Comparison of ENCODE assay signal across 2 cellular contexts in the genomic region with DNA sequence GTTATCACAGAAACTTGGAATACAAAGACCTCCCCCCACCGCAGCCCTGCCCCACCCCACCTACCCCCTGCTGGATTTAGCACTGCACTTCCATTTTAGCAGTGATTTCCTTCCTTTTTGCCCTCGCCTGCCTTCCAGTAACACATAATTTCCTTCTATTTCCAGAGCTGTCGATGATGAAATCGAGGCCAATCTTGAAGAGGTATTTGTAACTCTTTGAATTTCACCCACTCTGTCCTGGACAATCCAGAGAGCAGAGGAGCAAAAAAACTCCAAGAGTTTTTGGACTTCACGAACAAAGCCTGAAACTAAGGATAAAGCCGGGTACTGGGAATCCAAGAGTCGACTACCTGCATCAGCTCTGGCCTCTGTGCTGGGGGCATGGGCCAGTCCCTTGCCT.
TF ChIP-seq lines count a peak whose summit lies in the region.

No MANE protein-coding gene starts in this region.

TF ChIP-seq in IMR-90, 13 proteins besides CTCF, POLR2A, EP300 and RAD21:
- TF ChIP-seq RFX5 (IDR thresholded peaks at IDR 0.05; ENCODE audit: low read depth, low read length) = no peak
- TF ChIP-seq MXI1 (IDR thresholded peaks at IDR 0.05; ENCODE audit: borderline replicate concordance, low read depth, low read length) = no peak
- peak; percentile 61; the same call in 1 of the 2 replicates for TF ChIP-seq CEBPB (IDR thresholded peaks at IDR 0.05; ENCODE audit: low read depth, low read length)
- no peak for TF ChIP-seq MAZ (IDR thresholded peaks at IDR 0.05; ENCODE audit: borderline replicate concordance, low read depth, low read length)
- TF ChIP-seq, protein P1, sequence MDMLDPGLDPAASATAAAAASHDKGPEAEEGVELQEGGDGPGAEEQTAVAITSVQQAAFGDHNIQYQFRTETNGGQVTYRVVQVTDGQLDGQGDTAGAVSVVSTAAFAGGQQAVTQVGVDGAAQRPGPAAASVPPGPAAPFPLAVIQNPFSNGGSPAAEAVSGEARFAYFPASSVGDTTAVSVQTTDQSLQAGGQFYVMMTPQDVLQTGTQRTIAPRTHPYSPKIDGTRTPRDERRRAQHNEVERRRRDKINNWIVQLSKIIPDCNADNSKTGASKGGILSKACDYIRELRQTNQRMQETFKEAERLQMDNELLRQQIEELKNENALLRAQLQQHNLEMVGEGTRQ (IDR thresholded peaks at IDR 0.05; ENCODE audit: low read depth, low read length) = no peak
- no peak for TF ChIP-seq NFE2L2 (IDR thresholded peaks at IDR 0.05; ENCODE audit: low read depth, low read length)
TF ChIP-seq in IMR-90: peak in this region for 1.

TF ChIP-seq in K562, 482 proteins besides CTCF, POLR2A, EP300 and RAD21:
- TF ChIP-seq, protein P2, sequence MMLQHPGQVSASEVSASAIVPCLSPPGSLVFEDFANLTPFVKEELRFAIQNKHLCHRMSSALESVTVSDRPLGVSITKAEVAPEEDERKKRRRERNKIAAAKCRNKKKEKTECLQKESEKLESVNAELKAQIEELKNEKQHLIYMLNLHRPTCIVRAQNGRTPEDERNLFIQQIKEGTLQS (IDR thresholded peaks at IDR 0.05) = peak; percentile 66
- TF ChIP-seq, protein P2 (CRISPR knock-in tag; conservative IDR thresholded peaks at IDR 0.05) = no peak
- no peak for TF ChIP-seq SOX6 (IDR thresholded peaks at IDR 0.05)
- no peak for TF ChIP-seq HOXB6 (CRISPR knock-in tag; IDR thresholded peaks at IDR 0.05; ENCODE audit: borderline replicate concordance)
- TF ChIP-seq CEBPG (CRISPR knock-in tag; IDR thresholded peaks at IDR 0.05) = no peak
- peak in 1 of 2 experiments; percentile 67; a peak in 2 of 4 replicates for TF ChIP-seq CEBPG (tag; conservative IDR thresholded peaks at IDR 0.05 in 1 of 2, IDR thresholded peaks at IDR 0.05 in 1 of 2)
- no peak for TF ChIP-seq PYGO2 (tag; IDR thresholded peaks at IDR 0.05)
- TF ChIP-seq NFE2 (IDR thresholded peaks at IDR 0.05; ENCODE audit: low read depth) = no peak
- 0 out of 2 replicates have a peak, but pooled peaks have one; percentile 8 for TF ChIP-seq PML (IDR thresholded peaks at IDR 0.05; ENCODE audit: low read length)
- TF ChIP-seq, protein P3, sequence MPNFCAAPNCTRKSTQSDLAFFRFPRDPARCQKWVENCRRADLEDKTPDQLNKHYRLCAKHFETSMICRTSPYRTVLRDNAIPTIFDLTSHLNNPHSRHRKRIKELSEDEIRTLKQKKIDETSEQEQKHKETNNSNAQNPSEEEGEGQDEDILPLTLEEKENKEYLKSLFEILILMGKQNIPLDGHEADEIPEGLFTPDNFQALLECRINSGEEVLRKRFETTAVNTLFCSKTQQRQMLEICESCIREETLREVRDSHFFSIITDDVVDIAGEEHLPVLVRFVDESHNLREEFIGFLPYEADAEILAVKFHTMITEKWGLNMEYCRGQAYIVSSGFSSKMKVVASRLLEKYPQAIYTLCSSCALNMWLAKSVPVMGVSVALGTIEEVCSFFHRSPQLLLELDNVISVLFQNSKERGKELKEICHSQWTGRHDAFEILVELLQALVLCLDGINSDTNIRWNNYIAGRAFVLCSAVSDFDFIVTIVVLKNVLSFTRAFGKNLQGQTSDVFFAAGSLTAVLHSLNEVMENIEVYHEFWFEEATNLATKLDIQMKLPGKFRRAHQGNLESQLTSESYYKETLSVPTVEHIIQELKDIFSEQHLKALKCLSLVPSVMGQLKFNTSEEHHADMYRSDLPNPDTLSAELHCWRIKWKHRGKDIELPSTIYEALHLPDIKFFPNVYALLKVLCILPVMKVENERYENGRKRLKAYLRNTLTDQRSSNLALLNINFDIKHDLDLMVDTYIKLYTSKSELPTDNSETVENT (CRISPR knock-in tag; IDR thresholded peaks at IDR 0.05) = no peak
- TF ChIP-seq ZFX (CRISPR knock-in tag; IDR thresholded peaks at IDR 0.05) = no peak
- no peak for TF ChIP-seq NR2C1 (IDR thresholded peaks at IDR 0.05)
- no peak for TF ChIP-seq NR2C1 (tag; IDR thresholded peaks at IDR 0.05)
- TF ChIP-seq NR2F6 (CRISPR knock-in tag; IDR thresholded peaks at IDR 0.05) = no peak
- TF ChIP-seq SMARCB1 (IDR thresholded peaks at IDR 0.05; ENCODE audit: insufficient read length, low read depth) = no peak
- no peak for TF ChIP-seq MTA1 (IDR thresholded peaks at IDR 0.05; ENCODE audit: borderline replicate concordance)
